In the genomic region with DNA sequence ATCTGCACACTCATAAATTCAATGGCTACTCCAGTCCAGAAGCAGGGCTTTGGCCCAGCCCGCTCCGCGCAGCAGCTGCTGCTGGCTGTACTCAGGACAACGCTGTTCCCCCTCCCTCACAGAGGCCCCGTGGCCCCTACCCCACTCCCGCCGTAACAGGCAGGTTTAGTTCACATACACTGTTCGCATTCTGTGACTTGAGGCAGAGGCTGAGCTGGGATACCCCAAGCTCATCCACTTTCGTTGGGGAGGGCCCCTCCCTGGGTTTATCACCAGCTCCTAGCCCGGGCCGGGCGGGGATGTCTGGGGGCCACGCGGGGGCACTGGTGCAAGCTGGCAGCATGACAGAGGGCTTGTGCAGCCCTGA, we compare ENCODE assay signal across 1 cellular context.
TF ChIP-seq lines count a peak whose summit lies in the region.

No MANE protein-coding gene starts in this region.

TF ChIP-seq in GM23338, 12 proteins besides CTCF, POLR2A, EP300 and RAD21 (continued from another document):
- TF ChIP-seq, protein P1, sequence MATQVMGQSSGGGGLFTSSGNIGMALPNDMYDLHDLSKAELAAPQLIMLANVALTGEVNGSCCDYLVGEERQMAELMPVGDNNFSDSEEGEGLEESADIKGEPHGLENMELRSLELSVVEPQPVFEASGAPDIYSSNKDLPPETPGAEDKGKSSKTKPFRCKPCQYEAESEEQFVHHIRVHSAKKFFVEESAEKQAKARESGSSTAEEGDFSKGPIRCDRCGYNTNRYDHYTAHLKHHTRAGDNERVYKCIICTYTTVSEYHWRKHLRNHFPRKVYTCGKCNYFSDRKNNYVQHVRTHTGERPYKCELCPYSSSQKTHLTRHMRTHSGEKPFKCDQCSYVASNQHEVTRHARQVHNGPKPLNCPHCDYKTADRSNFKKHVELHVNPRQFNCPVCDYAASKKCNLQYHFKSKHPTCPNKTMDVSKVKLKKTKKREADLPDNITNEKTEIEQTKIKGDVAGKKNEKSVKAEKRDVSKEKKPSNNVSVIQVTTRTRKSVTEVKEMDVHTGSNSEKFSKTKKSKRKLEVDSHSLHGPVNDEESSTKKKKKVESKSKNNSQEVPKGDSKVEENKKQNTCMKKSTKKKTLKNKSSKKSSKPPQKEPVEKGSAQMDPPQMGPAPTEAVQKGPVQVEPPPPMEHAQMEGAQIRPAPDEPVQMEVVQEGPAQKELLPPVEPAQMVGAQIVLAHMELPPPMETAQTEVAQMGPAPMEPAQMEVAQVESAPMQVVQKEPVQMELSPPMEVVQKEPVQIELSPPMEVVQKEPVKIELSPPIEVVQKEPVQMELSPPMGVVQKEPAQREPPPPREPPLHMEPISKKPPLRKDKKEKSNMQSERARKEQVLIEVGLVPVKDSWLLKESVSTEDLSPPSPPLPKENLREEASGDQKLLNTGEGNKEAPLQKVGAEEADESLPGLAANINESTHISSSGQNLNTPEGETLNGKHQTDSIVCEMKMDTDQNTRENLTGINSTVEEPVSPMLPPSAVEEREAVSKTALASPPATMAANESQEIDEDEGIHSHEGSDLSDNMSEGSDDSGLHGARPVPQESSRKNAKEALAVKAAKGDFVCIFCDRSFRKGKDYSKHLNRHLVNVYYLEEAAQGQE (IDR thresholded peaks at IDR 0.05; ENCODE audit: unreplicated experiment), result no peak
- TF ChIP-seq JUNB (IDR thresholded peaks at IDR 0.05; ENCODE audit: unreplicated experiment) (no peak), ZNF331 (CRISPR knock-in tag; IDR thresholded peaks at IDR 0.05; ENCODE audit: low read depth) (no peak), CREB1 (CRISPR knock-in tag; IDR thresholded peaks at IDR 0.05; ENCODE audit: low read depth) (no peak)
- TF ChIP-seq, protein P2, sequence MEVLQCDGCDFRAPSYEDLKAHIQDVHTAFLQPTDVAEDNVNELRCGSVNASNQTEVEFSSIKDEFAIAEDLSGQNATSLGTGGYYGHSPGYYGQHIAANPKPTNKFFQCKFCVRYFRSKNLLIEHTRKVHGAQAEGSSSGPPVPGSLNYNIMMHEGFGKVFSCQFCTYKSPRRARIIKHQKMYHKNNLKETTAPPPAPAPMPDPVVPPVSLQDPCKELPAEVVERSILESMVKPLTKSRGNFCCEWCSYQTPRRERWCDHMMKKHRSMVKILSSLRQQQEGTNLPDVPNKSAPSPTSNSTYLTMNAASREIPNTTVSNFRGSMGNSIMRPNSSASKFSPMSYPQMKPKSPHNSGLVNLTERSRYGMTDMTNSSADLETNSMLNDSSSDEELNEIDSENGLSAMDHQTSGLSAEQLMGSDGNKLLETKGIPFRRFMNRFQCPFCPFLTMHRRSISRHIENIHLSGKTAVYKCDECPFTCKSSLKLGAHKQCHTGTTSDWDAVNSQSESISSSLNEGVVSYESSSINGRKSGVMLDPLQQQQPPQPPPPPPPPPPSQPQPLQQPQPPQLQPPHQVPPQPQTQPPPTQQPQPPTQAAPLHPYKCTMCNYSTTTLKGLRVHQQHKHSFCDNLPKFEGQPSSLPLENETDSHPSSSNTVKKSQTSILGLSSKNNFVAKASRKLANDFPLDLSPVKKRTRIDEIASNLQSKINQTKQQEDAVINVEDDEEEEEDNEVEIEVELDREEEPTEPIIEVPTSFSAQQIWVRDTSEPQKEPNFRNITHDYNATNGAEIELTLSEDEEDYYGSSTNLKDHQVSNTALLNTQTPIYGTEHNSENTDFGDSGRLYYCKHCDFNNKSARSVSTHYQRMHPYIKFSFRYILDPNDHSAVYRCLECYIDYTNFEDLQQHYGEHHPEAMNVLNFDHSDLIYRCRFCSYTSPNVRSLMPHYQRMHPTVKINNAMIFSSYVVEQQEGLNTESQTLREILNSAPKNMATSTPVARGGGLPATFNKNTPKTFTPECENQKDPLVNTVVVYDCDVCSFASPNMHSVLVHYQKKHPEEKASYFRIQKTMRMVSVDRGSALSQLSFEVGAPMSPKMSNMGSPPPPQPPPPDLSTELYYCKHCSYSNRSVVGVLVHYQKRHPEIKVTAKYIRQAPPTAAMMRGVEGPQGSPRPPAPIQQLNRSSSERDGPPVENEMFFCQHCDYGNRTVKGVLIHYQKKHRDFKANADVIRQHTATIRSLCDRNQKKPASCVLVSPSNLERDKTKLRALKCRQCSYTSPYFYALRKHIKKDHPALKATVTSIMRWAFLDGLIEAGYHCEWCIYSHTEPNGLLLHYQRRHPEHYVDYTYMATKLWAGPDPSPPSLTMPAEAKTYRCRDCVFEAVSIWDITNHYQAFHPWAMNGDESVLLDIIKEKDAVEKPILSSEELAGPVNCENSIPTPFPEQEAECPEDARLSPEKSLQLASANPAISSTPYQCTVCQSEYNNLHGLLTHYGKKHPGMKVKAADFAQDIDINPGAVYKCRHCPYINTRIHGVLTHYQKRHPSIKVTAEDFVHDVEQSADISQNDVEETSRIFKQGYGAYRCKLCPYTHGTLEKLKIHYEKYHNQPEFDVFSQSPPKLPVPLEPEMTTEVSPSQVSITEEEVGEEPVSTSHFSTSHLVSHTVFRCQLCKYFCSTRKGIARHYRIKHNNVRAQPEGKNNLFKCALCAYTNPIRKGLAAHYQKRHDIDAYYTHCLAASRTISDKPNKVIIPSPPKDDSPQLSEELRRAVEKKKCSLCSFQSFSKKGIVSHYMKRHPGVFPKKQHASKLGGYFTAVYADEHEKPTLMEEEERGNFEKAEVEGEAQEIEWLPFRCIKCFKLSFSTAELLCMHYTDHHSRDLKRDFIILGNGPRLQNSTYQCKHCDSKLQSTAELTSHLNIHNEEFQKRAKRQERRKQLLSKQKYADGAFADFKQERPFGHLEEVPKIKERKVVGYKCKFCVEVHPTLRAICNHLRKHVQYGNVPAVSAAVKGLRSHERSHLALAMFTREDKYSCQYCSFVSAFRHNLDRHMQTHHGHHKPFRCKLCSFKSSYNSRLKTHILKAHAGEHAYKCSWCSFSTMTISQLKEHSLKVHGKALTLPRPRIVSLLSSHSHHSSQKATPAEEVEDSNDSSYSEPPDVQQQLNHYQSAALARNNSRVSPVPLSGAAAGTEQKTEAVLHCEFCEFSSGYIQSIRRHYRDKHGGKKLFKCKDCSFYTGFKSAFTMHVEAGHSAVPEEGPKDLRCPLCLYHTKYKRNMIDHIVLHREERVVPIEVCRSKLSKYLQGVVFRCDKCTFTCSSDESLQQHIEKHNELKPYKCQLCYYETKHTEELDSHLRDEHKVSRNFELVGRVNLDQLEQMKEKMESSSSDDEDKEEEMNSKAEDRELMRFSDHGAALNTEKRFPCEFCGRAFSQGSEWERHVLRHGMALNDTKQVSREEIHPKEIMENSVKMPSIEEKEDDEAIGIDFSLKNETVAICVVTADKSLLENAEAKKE (CRISPR knock-in tag; IDR thresholded peaks at IDR 0.05), result no peak
- TF ChIP-seq, protein P3, sequence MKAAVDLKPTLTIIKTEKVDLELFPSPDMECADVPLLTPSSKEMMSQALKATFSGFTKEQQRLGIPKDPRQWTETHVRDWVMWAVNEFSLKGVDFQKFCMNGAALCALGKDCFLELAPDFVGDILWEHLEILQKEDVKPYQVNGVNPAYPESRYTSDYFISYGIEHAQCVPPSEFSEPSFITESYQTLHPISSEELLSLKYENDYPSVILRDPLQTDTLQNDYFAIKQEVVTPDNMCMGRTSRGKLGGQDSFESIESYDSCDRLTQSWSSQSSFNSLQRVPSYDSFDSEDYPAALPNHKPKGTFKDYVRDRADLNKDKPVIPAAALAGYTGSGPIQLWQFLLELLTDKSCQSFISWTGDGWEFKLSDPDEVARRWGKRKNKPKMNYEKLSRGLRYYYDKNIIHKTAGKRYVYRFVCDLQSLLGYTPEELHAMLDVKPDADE (IDR thresholded peaks at IDR 0.05), result no peak
